Comparison of ENCODE assay signal across 9 cellular contexts in genomic region chr19:18306209-18306902, GRCh38. TPM values are rescaled to one million over a fixed set of nuclear protein-coding genes. Genes with fewer than 3 reads are reported as not detected.
DNase-seq lines count a peak whose midpoint lies in the region; ATAC-seq, FAIRE-seq and TF ChIP-seq lines count a peak whose summit lies in the region.
"Had no signal": no experiment of that assay in that cellular context is flagged by ENCODE, and none has a peak within 500 bp of the region (broad histone marks: within the 10 kb centered on the region; RNA-seq: fewer than 3 reads in every experiment).

No MANE protein-coding gene starts in this region.

- TF ChIP-seq RAD21 in A549 (conservative IDR thresholded peaks at IDR 0.05 in 1 of 2, IDR thresholded peaks at IDR 0.05 in 1 of 2) = no peak
- no peak for TF ChIP-seq RAD21 in HCT116 (IDR thresholded peaks at IDR 0.05; ENCODE audit: low read depth)

- H3K4me3 ChIP-seq in A549 (no peak overlapping the region), HCT116 (replicated peaks in 1 of 2; ENCODE audit: low read depth in 1 of 2, low read length in 2 of 2) (no peak overlapping the region), astrocyte (ENCODE audit: insufficient read depth, low read depth, low read length) (no peak overlapping the region)

- BruUV-seq in HCT116 (replicated peaks; lab: Mats Ljungman, UMichigan) = no TSS peak

- 91% methylated on average over 26 of the region's 26 CpGs for WGBS in A549 (ENCODE audit: missing lambda C conversion rate)

- no peaks in the 10 kb centered on the region for H3K27me3 Mint-ChIP-seq in astrocyte (ENCODE audit: low read depth, unreplicated experiment)
- no peaks in the 10 kb centered on the region for H3K27me3 Mint-ChIP-seq in natural killer cell treated with Interleukin-12 subunit alpha and Interleukin-12 subunit beta and Interleukin-15 and Interleukin-18, amount 100 ng/mL, for 72 hours

- intact Hi-C loops in HCT116 (cut with micrococcal nuclease) = no loop called here

- no peaks in the 10 kb centered on the region for H3K27me3 ChIP-seq in HCT116 (ENCODE audit: insufficient read depth, low read length)
- H3K27me3 ChIP-seq in astrocyte (ENCODE audit: insufficient read depth, low read length) = no peaks in the 10 kb centered on the region

- DNase-seq in A549 (ENCODE audit: low read depth in 1 of 2, low spot score in 1 of 2) (no peak), HCT116 (ENCODE audit: low read depth, low spot score) (no peak), astrocyte (ENCODE audit: low read depth) (no peak), superior temporal gyrus (ENCODE audit: extremely low spot score) (no peak)
- DNase-seq in natural killer cell treated with Interleukin-12 subunit alpha and Interleukin-12 subunit beta and Interleukin-15 and Interleukin-18, amount 100 ng/mL, for 72 hours (ENCODE audit: low spot score) = no peak
- DNase-seq: DMS 273 treated with DMSO at 0.1 percent for 48 hours had no signal

- H3K4me1 Mint-ChIP-seq in astrocyte (ENCODE audit: low read depth, unreplicated experiment) = peaks cover 19% of the 10 kb centered on the region
- H3K4me1 Mint-ChIP-seq in natural killer cell treated with Interleukin-12 subunit alpha and Interleukin-12 subunit beta and Interleukin-15 and Interleukin-18, amount 100 ng/mL, for 72 hours (ENCODE audit: low read depth in 2 of 2) = peaks cover 10 to 30% of the 10 kb centered on the region in 2 donors

- H2AFZ ChIP-seq in HCT116 (ENCODE audit: low read depth, low read length, poor library complexity, severe bottlenecking) = no peak overlapping the region
- H2AFZ ChIP-seq in astrocyte (ENCODE audit: low read depth, low read length) = no peak overlapping the region

- H3K79me2 ChIP-seq in HCT116 (ENCODE audit: insufficient read depth, low read length) (no peaks in the 10 kb centered on the region; the same call in 1 of the 2 replicates), astrocyte (ENCODE audit: insufficient read depth, low read length) (no peaks in the 10 kb centered on the region)

- ATAC-seq in A549 = no peak
- no peak for ATAC-seq in HCT116
- no peak for ATAC-seq in natural killer cell treated with Interleukin-12 subunit alpha and Interleukin-12 subunit beta and Interleukin-15 and Interleukin-18, amount 100 ng/mL, for 72 hours
- ATAC-seq in HG03095 (IDR thresholded peaks at IDR 0.05; ENCODE audit: unreplicated experiment) = no peak
- no peak for ATAC-seq in GM21786 (IDR thresholded peaks at IDR 0.05; ENCODE audit: unreplicated experiment)
- no peak for ATAC-seq in GM19463 (IDR thresholded peaks at IDR 0.05; ENCODE audit: unreplicated experiment)

- H4K20me1 ChIP-seq in HCT116 (ENCODE audit: insufficient read depth) = no peaks in the 10 kb centered on the region
- H4K20me1 ChIP-seq in astrocyte (ENCODE audit: insufficient read depth, low read length) = no peaks in the 10 kb centered on the region

- H3K4me2 ChIP-seq in A549 (no peak overlapping the region), HCT116 (ENCODE audit: low read length) (no peak overlapping the region), astrocyte (ENCODE audit: low read length) (no peak overlapping the region)

- H3K4me3 Mint-ChIP-seq in astrocyte (ENCODE audit: unreplicated experiment) = no peak overlapping the region
- peak overlapping the region; percentile 36 for H3K4me3 Mint-ChIP-seq in natural killer cell treated with Interleukin-12 subunit alpha and Interleukin-12 subunit beta and Interleukin-15 and Interleukin-18, amount 100 ng/mL, for 72 hours

- RAD21 ChIA-PET in HCT116 (lab: Charles Lee; ENCODE audit: low non-redundant PET in 1 of 2, low total read pairs in 2 of 2, uncharacterized antibody in 2 of 2, unreplicated experiment in 2 of 2) = no interaction called here

- CTCF ChIA-PET in A549 (lab: Yijun Ruan, JAX) = interaction anchor here (1.0 to 2.1 kb wide), 2 partner anchors 28 kb away, joined by 3 to 12 read pairs; no protein-coding TSS in a partner anchor
- CTCF ChIA-PET in HCT116 (lab: Charles Lee) = interaction anchor here (2.1 kb wide), 1 partner anchor 22 kb away, joined by 12 read pairs; no protein-coding TSS in a partner anchor

- POLR2A ChIA-PET in A549 (lab: Yijun Ruan, JAX) = interaction anchor here (1.0 kb wide), 1 partner anchor 26 kb away, joined by 3 read pairs; no protein-coding TSS in a partner anchor
- POLR2A ChIA-PET in HCT116 (lab: Charles Lee) = interaction anchor here (0.7 kb wide), 1 partner anchor 25 kb away, joined by 3 read pairs; the partner anchor contains the start of gene JUND

- peaks cover 50% of the 10 kb centered on the region for H3K4me1 ChIP-seq in A549
- peaks cover 37 to 49% of the 10 kb centered on the region in 2 experiments for H3K4me1 ChIP-seq in HCT116 (ENCODE audit: control insufficient read depth in 1 of 2, insufficient read depth in 2 of 2, low read length in 2 of 2)
- H3K4me1 ChIP-seq in astrocyte (ENCODE audit: insufficient read depth, low read length) = peaks cover 21% of the 10 kb centered on the region

- peaks cover 10 to 40% of the 10 kb centered on the region in 2 experiments; a peak in 2 of 4 replicates for H3K36me3 ChIP-seq in HCT116 (ENCODE audit: control insufficient read depth in 1 of 2, insufficient read depth in 2 of 2, low read length in 2 of 2)
- peaks cover 2% of the 10 kb centered on the region for H3K36me3 ChIP-seq in astrocyte (ENCODE audit: insufficient read depth, low read length)

- H3K9me2 ChIP-seq in HCT116 (ENCODE audit: insufficient read depth) = no peaks in the 10 kb centered on the region

- H3K9me3 ChIP-seq in A549 = no peaks in the 10 kb centered on the region
- H3K9me3 ChIP-seq in HCT116 (ENCODE audit: control insufficient read depth in 1 of 2, insufficient read depth in 1 of 2, low read depth in 1 of 2, low read length in 2 of 2) = no peaks in the 10 kb centered on the region
- H3K9me3 ChIP-seq in astrocyte (ENCODE audit: insufficient read depth, low read depth, low read length) = no peaks in the 10 kb centered on the region

- peak overlapping the region; percentile 43 for H3K27ac Mint-ChIP-seq in astrocyte (ENCODE audit: unreplicated experiment)
- peak overlapping the region; percentile 96 to 98 for H3K27ac Mint-ChIP-seq in natural killer cell treated with Interleukin-12 subunit alpha and Interleukin-12 subunit beta and Interleukin-15 and Interleukin-18, amount 100 ng/mL, for 72 hours

- no peak for FAIRE-seq in A549 (lab: Jason Lieb, UNC)
- FAIRE-seq in astrocyte (lab: Jason Lieb, UNC) = no peak

- H3K9ac ChIP-seq in HCT116 (ENCODE audit: low read length) (no peak overlapping the region), astrocyte (ENCODE audit: low read length) (no peak overlapping the region)

- H3K36me3 Mint-ChIP-seq in astrocyte (ENCODE audit: low read depth, unreplicated experiment) = peaks cover 2% of the 10 kb centered on the region
- no peaks in the 10 kb centered on the region for H3K36me3 Mint-ChIP-seq in natural killer cell treated with Interleukin-12 subunit alpha and Interleukin-12 subunit beta and Interleukin-15 and Interleukin-18, amount 100 ng/mL, for 72 hours

- TF ChIP-seq CTCF in A549 (IDR thresholded peaks at IDR 0.05) (no peak), HCT116 (IDR thresholded peaks at IDR 0.05 in 2 of 3, conservative IDR thresholded peaks at IDR 0.05 in 1 of 3; ENCODE audit: borderline replicate concordance in 1 of 3, insufficient read depth in 1 of 3, low read depth in 2 of 3, low read length in 2 of 3) (no peak), astrocyte (IDR thresholded peaks at IDR 0.05; ENCODE audit: insufficient read depth, low read depth, low read length) (no peak)

- H3K9me3 Mint-ChIP-seq in astrocyte (ENCODE audit: unreplicated experiment) = no peaks in the 10 kb centered on the region
- H3K9me3 Mint-ChIP-seq in natural killer cell treated with Interleukin-12 subunit alpha and Interleukin-12 subunit beta and Interleukin-15 and Interleukin-18, amount 100 ng/mL, for 72 hours = no peaks in the 10 kb centered on the region

- TF ChIP-seq EP300 in A549 (IDR thresholded peaks at IDR 0.05) = no peak

- TF ChIP-seq POLR2A in A549 (IDR thresholded peaks at IDR 0.05; ENCODE audit: low read length) = no peak
- no peak for TF ChIP-seq POLR2A in HCT116 (IDR thresholded peaks at IDR 0.05; ENCODE audit: borderline replicate concordance, extremely low read depth, insufficient read depth, insufficient read length)

- H3K27ac ChIP-seq in A549 (peak overlapping the region in 1 of 2 experiments; percentile 99; a peak in 3 of 6 replicates), HCT116 (ENCODE audit: low read depth, low read length) (peak overlapping the region; percentile 97), astrocyte (ENCODE audit: low read depth, low read length) (no peak overlapping the region)

RNA-seq across cellular contexts. Expression of gene LSM4, which starts 16.5 kb away (rescaled TPM):
- polyA plus RNA-seq in A549 (2011; rRNA removed) (106 and 154 TPM in 2 replicates), A549 (2017; fragmentation: RNase III; extraction: RNeasy Plus Mini Kit Qiagen cat#74134 plus additional on column Dnase treatment) (169 to 180 TPM (median 171 TPM) in 3 replicates)
- polyA plus RNA-seq in A549 (2012; cell fraction: cytosol; rRNA removed) = 311 and 362 TPM in 2 replicates
- polyA plus RNA-seq in A549 (2012; cell fraction: nucleus; rRNA removed) = 158 and 166 TPM in 2 replicates
- polyA minus RNA-seq in A549 (2011; rRNA and poly(A)+ RNA removed) = 51.2 and 54.0 TPM in 2 replicates
- total RNA-seq in HCT116 (2021; ENCODE audit: unreplicated experiment) (400 TPM), astrocyte (102 and 127 TPM in 2 replicates)
- 263 and 315 TPM in 2 replicates for polyA plus RNA-seq in HCT116 (2012)
- total RNA-seq in natural killer cell treated with Interleukin-12 subunit alpha and Interleukin-12 subunit beta and Interleukin-15 and Interleukin-18, amount 100 ng/mL, for 72 hours = 100 to 1,000 TPM; 153 to 223 TPM

RNA-seq across cellular contexts. Expression of gene JUND, which starts 24.9 kb away (rescaled TPM):
- 52.9 and 68.9 TPM in 2 replicates for polyA plus RNA-seq in A549 (2011; rRNA removed)
- polyA plus RNA-seq in A549 (2012; cell fraction: cytosol; rRNA removed) = 96.0 and 202 TPM in 2 replicates
- polyA plus RNA-seq in A549 (2012; cell fraction: nucleus; rRNA removed) = 69.5 and 147 TPM in 2 replicates
- polyA plus RNA-seq in A549 (2017; fragmentation: RNase III; extraction: RNeasy Plus Mini Kit Qiagen cat#74134 plus additional on column Dnase treatment) = 52.6 to 70.4 TPM (median 65.1 TPM) in 3 replicates
- 23.0 and 35.5 TPM in 2 replicates for polyA minus RNA-seq in A549 (2011; rRNA and poly(A)+ RNA removed)
- 221 TPM for total RNA-seq in HCT116 (2021; ENCODE audit: unreplicated experiment)
- polyA plus RNA-seq in HCT116 (2012) = 179 and 285 TPM in 2 replicates
- 151 and 161 TPM in 2 replicates for total RNA-seq in astrocyte
- total RNA-seq in natural killer cell treated with Interleukin-12 subunit alpha and Interleukin-12 subunit beta and Interleukin-15 and Interleukin-18, amount 100 ng/mL, for 72 hours = 100 to 1,000 TPM; 218 to 267 TPM

RNA-seq across cellular contexts. Expression of gene IQCN, which starts 32.1 kb away (rescaled TPM):
- polyA plus RNA-seq in A549 (2011; rRNA removed) (0.34 and 0.63 TPM in 2 replicates), A549 (2017; fragmentation: RNase III; extraction: RNeasy Plus Mini Kit Qiagen cat#74134 plus additional on column Dnase treatment) (0.49 to 0.64 TPM (median 0.50 TPM) in 3 replicates)
- 0.17 and 0.21 TPM in 2 replicates for polyA plus RNA-seq in A549 (2012; cell fraction: cytosol; rRNA removed)
- polyA plus RNA-seq in A549 (2012; cell fraction: nucleus; rRNA removed) = 2.2 and 2.4 TPM in 2 replicates
- 1.5 and 2.2 TPM in 2 replicates for polyA minus RNA-seq in A549 (2011; rRNA and poly(A)+ RNA removed)
- total RNA-seq in HCT116 (2021; ENCODE audit: unreplicated experiment) (4.8 TPM), astrocyte (1.3 and 1.7 TPM in 2 replicates)
- 1.9 and 2.7 TPM in 2 replicates for polyA plus RNA-seq in HCT116 (2012)
- total RNA-seq in natural killer cell treated with Interleukin-12 subunit alpha and Interleukin-12 subunit beta and Interleukin-15 and Interleukin-18, amount 100 ng/mL, for 72 hours = 1 to 10 TPM; 1.5 to 4.0 TPM

RNA-seq across cellular contexts. Expression of gene PGPEP1, which starts 34.0 kb away (rescaled TPM):
- polyA plus RNA-seq in A549 (2011; rRNA removed) (7.1 and 8.6 TPM in 2 replicates), A549 (2017; fragmentation: RNase III; extraction: RNeasy Plus Mini Kit Qiagen cat#74134 plus additional on column Dnase treatment) (4.5 to 5.9 TPM (median 5.3 TPM) in 3 replicates)
- polyA plus RNA-seq in A549 (2012; cell fraction: cytosol; rRNA removed) = 2.4 and 3.9 TPM in 2 replicates
- polyA plus RNA-seq in A549 (2012; cell fraction: nucleus; rRNA removed) = 2.9 and 3.5 TPM in 2 replicates
- 23.2 and 30.1 TPM in 2 replicates for polyA minus RNA-seq in A549 (2011; rRNA and poly(A)+ RNA removed)
- total RNA-seq in HCT116 (2021; ENCODE audit: unreplicated experiment) (30.9 TPM), astrocyte (20.6 and 28.4 TPM in 2 replicates)
- 22.4 and 23.8 TPM in 2 replicates for polyA plus RNA-seq in HCT116 (2012)
- 10 to 100 TPM; 42.1 to 50.7 TPM for total RNA-seq in natural killer cell treated with Interleukin-12 subunit alpha and Interleukin-12 subunit beta and Interleukin-15 and Interleukin-18, amount 100 ng/mL, for 72 hours
